In genomic region chr16:66937725-66938337, GRCh38 we compare ENCODE assay signal across 1 cellular context.
TF ChIP-seq lines count a peak whose summit lies in the region.

No MANE protein-coding gene starts in this region.

TF ChIP-seq in HepG2, 621 proteins besides CTCF, POLR2A, EP300 and RAD21 (continued from another document):
- TF ChIP-seq ARID3A (IDR thresholded peaks at IDR 0.05; ENCODE audit: low read depth, low read length): no peak
- no peak for TF ChIP-seq U2AF2 (IDR thresholded peaks at IDR 0.05; ENCODE audit: low read depth, low read length)
- TF ChIP-seq ZNF747 (CRISPR knock-in tag; IDR thresholded peaks at IDR 0.05; ENCODE audit: borderline replicate concordance): no peak
- no peak for TF ChIP-seq ZKSCAN8 (CRISPR knock-in tag; IDR thresholded peaks at IDR 0.05; ENCODE audit: borderline replicate concordance)
- no peak for TF ChIP-seq ZNF446 (CRISPR knock-in tag; IDR thresholded peaks at IDR 0.05)
- no peak for TF ChIP-seq ZNF800 (CRISPR knock-in tag; IDR thresholded peaks at IDR 0.05)
- no peak for TF ChIP-seq IKZF5 (CRISPR knock-in tag; IDR thresholded peaks at IDR 0.05)
- no peak for TF ChIP-seq PPARG (CRISPR knock-in tag; conservative IDR thresholded peaks at IDR 0.05)
- no peak for TF ChIP-seq MLXIP (CRISPR knock-in tag; IDR thresholded peaks at IDR 0.05; ENCODE audit: borderline replicate concordance)
- no peak for TF ChIP-seq SYNCRIP (IDR thresholded peaks at IDR 0.05; ENCODE audit: insufficient read depth, low read depth, low read length)
- TF ChIP-seq FOXA3 (CRISPR knock-in tag; IDR thresholded peaks at IDR 0.05): peak; percentile 91
- peak; percentile 26; the same call in 1 of the 2 replicates for TF ChIP-seq MAX (IDR thresholded peaks at IDR 0.05)
- no peak for TF ChIP-seq ZNF556 (CRISPR knock-in tag; IDR thresholded peaks at IDR 0.05; ENCODE audit: borderline replicate concordance)
- TF ChIP-seq ZMAT3 (CRISPR knock-in tag; conservative IDR thresholded peaks at IDR 0.05): 0 out of 2 replicates have a peak, but pooled peaks have one; percentile 45
- no peak for TF ChIP-seq KLF15 (CRISPR knock-in tag; IDR thresholded peaks at IDR 0.05; ENCODE audit: borderline replicate concordance)
- TF ChIP-seq ZNF75D (CRISPR knock-in tag; IDR thresholded peaks at IDR 0.05; ENCODE audit: borderline replicate concordance): no peak
- TF ChIP-seq ZNF362 (CRISPR knock-in tag; IDR thresholded peaks at IDR 0.05; ENCODE audit: borderline replicate concordance): no peak
- peak; percentile 9; the same call in 1 of the 2 replicates for TF ChIP-seq SALL1 (CRISPR knock-in tag; IDR thresholded peaks at IDR 0.05)
- no peak for TF ChIP-seq CEBPG (CRISPR knock-in tag; IDR thresholded peaks at IDR 0.05)
- TF ChIP-seq ZBTB10 (CRISPR knock-in tag; IDR thresholded peaks at IDR 0.05; ENCODE audit: borderline replicate concordance): no peak
- no peak for TF ChIP-seq ZNF557 (CRISPR knock-in tag; IDR thresholded peaks at IDR 0.05)
- no peak for TF ChIP-seq PLSCR1 (CRISPR knock-in tag; IDR thresholded peaks at IDR 0.05; ENCODE audit: borderline replicate concordance)
- peak; percentile 16; the same call in 1 of the 2 replicates for TF ChIP-seq FOSL2 (CRISPR knock-in tag; IDR thresholded peaks at IDR 0.05)
- no peak for TF ChIP-seq CREBL2 (CRISPR knock-in tag; IDR thresholded peaks at IDR 0.05; ENCODE audit: borderline replicate concordance)
